ENCODE assay signal across 1 cellular context in the genomic region with DNA sequence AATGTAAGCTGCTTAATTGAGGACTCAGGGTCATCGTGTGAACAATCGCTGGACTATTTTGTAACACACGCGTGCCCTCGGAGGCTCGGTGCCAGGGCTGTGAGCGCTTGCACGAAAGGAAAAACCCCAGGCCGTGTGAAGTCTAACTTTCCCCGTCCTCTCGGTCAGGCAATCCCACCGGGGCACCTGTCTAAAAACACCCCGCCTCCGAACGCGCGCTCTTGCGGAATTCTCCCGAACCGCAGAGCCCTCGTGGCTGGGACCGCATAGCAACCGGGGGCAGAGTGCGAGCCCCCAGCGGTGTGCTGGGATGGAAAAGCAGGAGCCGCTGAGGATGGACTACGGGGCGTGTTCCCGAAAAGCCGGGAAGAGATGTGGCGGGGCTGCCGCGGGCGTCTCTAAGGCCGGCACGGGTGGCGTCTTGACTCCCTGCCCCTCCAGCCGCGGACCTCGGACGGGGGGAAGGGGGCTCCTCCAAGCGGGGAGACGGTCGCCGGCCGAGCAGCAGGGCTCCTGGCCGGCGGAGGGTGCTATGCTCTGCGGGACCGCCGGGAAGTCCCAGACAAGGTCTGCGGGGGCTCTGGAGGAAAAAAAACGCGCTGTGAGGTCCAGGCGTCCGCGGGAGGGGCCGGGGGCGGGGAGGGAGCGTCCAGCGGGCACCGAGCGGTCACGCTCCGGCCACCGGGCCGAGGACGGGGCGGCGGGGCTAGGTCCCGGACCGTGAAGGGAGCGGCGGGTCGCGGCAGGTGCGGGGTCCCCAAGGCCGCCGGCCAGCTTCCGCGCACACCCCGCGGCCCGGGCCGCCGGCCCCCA.
TF ChIP-seq lines count a peak whose summit lies in the region.

No MANE protein-coding gene starts in this region.

TF ChIP-seq in HEK293, 187 proteins besides CTCF, POLR2A, EP300 and RAD21 (continued from another document):
- TF ChIP-seq, protein P1, sequence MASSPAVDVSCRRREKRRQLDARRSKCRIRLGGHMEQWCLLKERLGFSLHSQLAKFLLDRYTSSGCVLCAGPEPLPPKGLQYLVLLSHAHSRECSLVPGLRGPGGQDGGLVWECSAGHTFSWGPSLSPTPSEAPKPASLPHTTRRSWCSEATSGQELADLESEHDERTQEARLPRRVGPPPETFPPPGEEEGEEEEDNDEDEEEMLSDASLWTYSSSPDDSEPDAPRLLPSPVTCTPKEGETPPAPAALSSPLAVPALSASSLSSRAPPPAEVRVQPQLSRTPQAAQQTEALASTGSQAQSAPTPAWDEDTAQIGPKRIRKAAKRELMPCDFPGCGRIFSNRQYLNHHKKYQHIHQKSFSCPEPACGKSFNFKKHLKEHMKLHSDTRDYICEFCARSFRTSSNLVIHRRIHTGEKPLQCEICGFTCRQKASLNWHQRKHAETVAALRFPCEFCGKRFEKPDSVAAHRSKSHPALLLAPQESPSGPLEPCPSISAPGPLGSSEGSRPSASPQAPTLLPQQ (tag by site-specific recombination; IDR thresholded peaks at IDR 0.05) = 0 out of 2 replicates have a peak, but pooled peaks have one; percentile 21
- TF ChIP-seq GLIS1 (tag by site-specific recombination; IDR thresholded peaks at IDR 0.05) (peak; percentile 24; the same call in 1 of the 2 replicates), ZBTB21 (tag by site-specific recombination; IDR thresholded peaks at IDR 0.05) (peak; percentile 37; the same call in 1 of the 2 replicates), ZNF76 (tag by site-specific recombination; IDR thresholded peaks at IDR 0.05; ENCODE audit: borderline replicate concordance, low read depth) (0 out of 2 replicates have a peak, but pooled peaks have one; percentile 23), ZNF596 (tag by site-specific recombination; IDR thresholded peaks at IDR 0.05) (0 out of 2 replicates have a peak, but pooled peaks have one; percentile 17), ZBTB20 (tag by site-specific recombination; IDR thresholded peaks at IDR 0.05) (peak; percentile 29), ZNF677 (tag by site-specific recombination; IDR thresholded peaks at IDR 0.05) (0 out of 2 replicates have a peak, but pooled peaks have one; percentile 34), SP7 (tag by site-specific recombination; IDR thresholded peaks at IDR 0.05) (0 out of 2 replicates have a peak, but pooled peaks have one; percentile 17), HOXC10 (CRISPR knock-in tag; IDR thresholded peaks at IDR 0.05) (no peak), IKZF3 (tag by site-specific recombination; IDR thresholded peaks at IDR 0.05) (0 out of 2 replicates have a peak, but pooled peaks have one; percentile 10), ZSCAN30 (tag by site-specific recombination; IDR thresholded peaks at IDR 0.05) (0 out of 2 replicates have a peak, but pooled peaks have one; percentile 14)
- TF ChIP-seq, protein P2, sequence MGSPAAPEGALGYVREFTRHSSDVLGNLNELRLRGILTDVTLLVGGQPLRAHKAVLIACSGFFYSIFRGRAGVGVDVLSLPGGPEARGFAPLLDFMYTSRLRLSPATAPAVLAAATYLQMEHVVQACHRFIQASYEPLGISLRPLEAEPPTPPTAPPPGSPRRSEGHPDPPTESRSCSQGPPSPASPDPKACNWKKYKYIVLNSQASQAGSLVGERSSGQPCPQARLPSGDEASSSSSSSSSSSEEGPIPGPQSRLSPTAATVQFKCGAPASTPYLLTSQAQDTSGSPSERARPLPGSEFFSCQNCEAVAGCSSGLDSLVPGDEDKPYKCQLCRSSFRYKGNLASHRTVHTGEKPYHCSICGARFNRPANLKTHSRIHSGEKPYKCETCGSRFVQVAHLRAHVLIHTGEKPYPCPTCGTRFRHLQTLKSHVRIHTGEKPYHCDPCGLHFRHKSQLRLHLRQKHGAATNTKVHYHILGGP (tag by site-specific recombination; IDR thresholded peaks at IDR 0.05) = no peak
- TF ChIP-seq, protein P3, sequence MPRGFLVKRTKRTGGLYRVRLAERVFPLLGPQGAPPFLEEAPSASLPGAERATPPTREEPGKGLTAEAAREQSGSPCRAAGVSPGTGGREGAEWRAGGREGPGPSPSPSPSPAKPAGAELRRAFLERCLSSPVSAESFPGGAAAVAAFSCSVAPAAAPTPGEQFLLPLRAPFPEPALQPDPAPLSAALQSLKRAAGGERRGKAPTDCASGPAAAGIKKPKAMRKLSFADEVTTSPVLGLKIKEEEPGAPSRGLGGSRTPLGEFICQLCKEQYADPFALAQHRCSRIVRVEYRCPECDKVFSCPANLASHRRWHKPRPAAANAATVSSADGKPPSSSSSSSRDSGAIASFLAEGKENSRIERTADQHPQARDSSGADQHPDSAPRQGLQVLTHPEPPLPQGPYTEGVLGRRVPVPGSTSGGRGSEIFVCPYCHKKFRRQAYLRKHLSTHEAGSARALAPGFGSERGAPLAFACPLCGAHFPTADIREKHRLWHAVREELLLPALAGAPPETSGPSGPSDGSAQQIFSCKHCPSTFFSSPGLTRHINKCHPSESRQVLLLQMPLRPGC (tag by site-specific recombination; IDR thresholded peaks at IDR 0.05) = peak; percentile 46; the same call in 1 of the 2 replicates
